15 cellular contexts compared by ENCODE assay signal in genomic region chr12:103944964-103945363, GRCh38.
"Had no signal": no experiment of that assay in that cellular context is flagged by ENCODE, and none has a peak within 500 bp of the region (broad histone marks: within the 10 kb centered on the region; RNA-seq: fewer than 3 reads in every experiment).

No MANE protein-coding gene starts in this region.

- H3K27ac ChIP-seq: adrenal gland, colonic mucosa, epithelial cell of prostate, gastroesophageal sphincter, thyroid gland had no signal

- DNase-seq: activated CD4-positive, alpha-beta T cell treated with anti-CD3 and anti-CD28 coated beads, Interleukin-2, amount 50 U/mL, for 48 hours; activated CD8-positive, alpha-beta memory T cell treated with anti-CD3 and anti-CD28 coated beads, Interleukin-2, amount 50 U/mL, for 48 hours; activated gamma-delta T cell; adrenal gland; caudate nucleus; colonic mucosa; effector CD4-positive, alpha-beta T cell; kidney; stimulated activated CD4-positive, alpha-beta T cell treated with anti-CD3 and anti-CD28 coated beads, Interleukin-4, amount 100 ng/mL, for 1 hour; stimulated activated CD8-positive, alpha-beta memory T cell treated with anti-CD3 and anti-CD28 coated beads, Interleukin-4, amount 100 ng/mL, for 48 hours; T-helper 2 cell; thyroid gland had no signal

- H3K27me3 ChIP-seq: adrenal gland, colonic mucosa, gastroesophageal sphincter, thyroid gland had no signal

- H3K9me3 ChIP-seq: adrenal gland, colonic mucosa, gastroesophageal sphincter, thyroid gland had no signal

- ATAC-seq: gastroesophageal sphincter had no signal

- H3K4me1 ChIP-seq: adrenal gland, colonic mucosa, gastroesophageal sphincter, thyroid gland had no signal

- H3K4me3 Mint-ChIP-seq: neural crest cell had no signal

- H3K4me1 Mint-ChIP-seq: neural crest cell had no signal

- H3K4me3 ChIP-seq: adrenal gland, colonic mucosa, gastroesophageal sphincter, thyroid gland had no signal

- H3K9me3 Mint-ChIP-seq: neural crest cell had no signal
